In genomic region chr7:106447318-106447847, GRCh38 we compare ENCODE assay signal across 17 cellular contexts.
DNase-seq lines count a peak whose midpoint lies in the region; ATAC-seq, FAIRE-seq and TF ChIP-seq lines count a peak whose summit lies in the region.
"Had no signal": no experiment of that assay in that cellular context is flagged by ENCODE, and none has a peak within 500 bp of the region (broad histone marks: within the 10 kb centered on the region; RNA-seq: fewer than 3 reads in every experiment).

No MANE protein-coding gene starts in this region.

- H3K27me3 ChIP-seq in K562 (ENCODE audit: control insufficient read depth in 2 of 2, insufficient read depth in 2 of 2, low read length in 2 of 2) (no peaks in the 10 kb centered on the region), neutrophil (no peaks in the 10 kb centered on the region)

- H3K9me3 ChIP-seq in A549 (peaks cover 14% of the 10 kb centered on the region; the same call in 1 of the 3 replicates), K562 (replicated peaks; ENCODE audit: control insufficient read depth, insufficient read depth, low read depth, low read length) (peaks cover 4% of the 10 kb centered on the region; the same call in 1 of the 2 replicates), neutrophil (no peaks in the 10 kb centered on the region)
- H3K9me3 ChIP-seq: Caco-2 had no signal

- BruUV-seq in Calu3 (replicated peaks; lab: Mats Ljungman, UMichigan) (no TSS peak), K562 (replicated peaks; lab: Mats Ljungman, UMichigan) (no TSS peak)

- H2AFZ ChIP-seq in K562 (ENCODE audit: low read depth, low read length), result peak overlapping the region; percentile 98
- H2AFZ ChIP-seq: GM23338 had no signal

- FAIRE-seq in A549 (lab: Jason Lieb, UNC) (no peak), K562 (lab: Jason Lieb, UNC) (no peak), GM12891 (lab: Jason Lieb, UNC) (no peak)
- FAIRE-seq: A204.1, H54 had no signal

- no peak for TF ChIP-seq EP300 in A549 (IDR thresholded peaks at IDR 0.05)
- no peak for TF ChIP-seq EP300 in K562 (IDR thresholded peaks at IDR 0.05; ENCODE audit: low read length)

- H3K27me3 Mint-ChIP-seq in Calu3 (ENCODE audit: unreplicated experiment), result no peaks in the 10 kb centered on the region

- H3K27ac ChIP-seq in A549, result peak overlapping the region; percentile 85 to 90
- H3K27ac ChIP-seq in K562 (ENCODE audit: extremely low read depth, low read depth, low read length), result peak overlapping the region; percentile 42
- H3K27ac ChIP-seq in neutrophil, result peak overlapping the region; percentile 18

- H3K9me3 Mint-ChIP-seq in Calu3 (ENCODE audit: low read depth, unreplicated experiment), result peaks cover 6% of the 10 kb centered on the region

- H3K9me1 ChIP-seq in K562 (ENCODE audit: control insufficient read depth, insufficient read depth, low read length), result no peaks in the 10 kb centered on the region

- DNase-seq in A549 (ENCODE audit: low read depth in 1 of 2, low spot score in 1 of 2) (no peak), Calu3 (no peak), K562 (ENCODE audit: extremely low read depth in 1 of 4, low spot score in 3 of 4) (peak in 2 of 4 experiments; percentile 48 to 69), OCI-M1 (lab: John Stamatoyannopoulos, UW) (no peak), GM12891 (ENCODE audit: insufficient read length, low spot score) (no peak), GM13976 (ENCODE audit: low spot score) (no peak)
- DNase-seq: AML-193; Caco-2; CD4-positive, alpha-beta T cell; DMS153; DMS79; GDM1; HCEC 1CT had no signal

- in situ Hi-C loops in K562 (cut with MboI), result no loop called here
- in situ Hi-C loops in GM13976 (cut with MboI; ENCODE audit: low sequenced_read_pairs, unreplicated experiment), result no loop called here

- intact Hi-C loops in Calu3 (cut with micrococcal nuclease; ENCODE audit: unreplicated experiment), result no loop called here
- intact Hi-C loops in K562 (cut with micrococcal nuclease), result no loop called here

- H3K4me3 Mint-ChIP-seq in Calu3 (ENCODE audit: low read depth, unreplicated experiment), result no peak overlapping the region
- H3K4me3 Mint-ChIP-seq: CD4-positive, alpha-beta T cell; GM23338 had no signal

- peak overlapping the region; percentile 11 to 12; a peak in 3 of 4 replicates for H3K9ac ChIP-seq in K562 (ENCODE audit: insufficient read depth in 1 of 2, low read depth in 2 of 2, low read length in 2 of 2)

- H3K36me3 Mint-ChIP-seq in Calu3 (ENCODE audit: insufficient read depth, unreplicated experiment), result no peaks in the 10 kb centered on the region

- TF ChIP-seq RAD21 in A549 (conservative IDR thresholded peaks at IDR 0.05 in 1 of 2, IDR thresholded peaks at IDR 0.05 in 1 of 2), result no peak
- TF ChIP-seq RAD21 in K562 (CRISPR knock-in tag; conservative IDR thresholded peaks at IDR 0.05 in 1 of 2, IDR thresholded peaks at IDR 0.05 in 1 of 2), result no peak

- H3K79me2 ChIP-seq in K562 (ENCODE audit: control insufficient read depth, insufficient read depth, low read length), result no peaks in the 10 kb centered on the region

- H3K4me3 ChIP-seq in A549, result no peak overlapping the region
- H3K4me3 ChIP-seq in K562, result no peak overlapping the region
- H3K4me3 ChIP-seq in neutrophil (ENCODE audit: low read depth in 1 of 2, low read length in 1 of 2), result no peak overlapping the region
- H3K4me3 ChIP-seq: GM23338 had no signal

- peaks cover 30% of the 10 kb centered on the region for H3K4me1 ChIP-seq in A549
- H3K4me1 ChIP-seq in K562 (replicated peaks in 1 of 2; ENCODE audit: control insufficient read depth in 2 of 2, insufficient read depth in 2 of 2, low read length in 2 of 2), result peaks cover 13 to 32% of the 10 kb centered on the region in 2 experiments; a peak in 4 of 5 replicates
- H3K4me1 ChIP-seq in neutrophil (ENCODE audit: control insufficient read depth in 1 of 2, insufficient read depth in 1 of 2, low read depth in 1 of 2, low read length in 1 of 2), result peaks cover 23 to 28% of the 10 kb centered on the region in 2 experiments

- H3K36me3 ChIP-seq in K562 (ENCODE audit: control insufficient read depth, insufficient read depth, low read length) (no peaks in the 10 kb centered on the region), neutrophil (no peaks in the 10 kb centered on the region)

- CTCF ChIA-PET in A549 (lab: Yijun Ruan, JAX), result interaction anchor here (0.7 to 5.6 kb wide), 3 partner anchors 16 to 289 kb away, joined by 3 to 39 read pairs (median 16); no protein-coding TSS in a partner anchor
- CTCF ChIA-PET in Calu3 (lab: Charles Lee), result no interaction called here
- CTCF ChIA-PET in K562 (lab: Yijun Ruan, JAX; ENCODE audit: low intra/inter-chr PET ratio), result no interaction called here

- no peaks in the 10 kb centered on the region for H3K4me1 Mint-ChIP-seq in Calu3 (ENCODE audit: low read depth, unreplicated experiment)
- H3K4me1 Mint-ChIP-seq: GM23338 had no signal

- 95% methylated on average over 3 of the region's 3 CpGs for WGBS in A549 (ENCODE audit: missing lambda C conversion rate)
- WGBS in K562 (ENCODE audit: insufficient coverage, low coverage, missing lambda C conversion rate), result 25% methylated on average over 3 of the region's 3 CpGs

- no peak for TF ChIP-seq POLR2A in A549 (IDR thresholded peaks at IDR 0.05; ENCODE audit: low read length)
- TF ChIP-seq POLR2A in K562 (conservative IDR thresholded peaks at IDR 0.05), result no peak
- no peak for TF ChIP-seq POLR2A in GM12891 (IDR thresholded peaks at IDR 0.05; ENCODE audit: low read depth, low read length)

- H3K4me2 ChIP-seq in A549 (no peak overlapping the region), K562 (ENCODE audit: insufficient read depth, low read length) (peak overlapping the region; percentile 42)
- H3K4me2 ChIP-seq: GM23338 had no signal

- TF ChIP-seq CTCF in A549 (IDR thresholded peaks at IDR 0.05) (no peak), Calu3 (IDR thresholded peaks at IDR 0.05; ENCODE audit: unreplicated experiment) (no peak), K562 (IDR thresholded peaks at IDR 0.05 in 2 of 3, conservative IDR thresholded peaks at IDR 0.05 in 1 of 3; ENCODE audit: insufficient read depth in 2 of 3, low read depth in 1 of 3, low read length in 3 of 3) (no peak), neutrophil (IDR thresholded peaks at IDR 0.05) (no peak), GM13976 (IDR thresholded peaks at IDR 0.05; ENCODE audit: borderline replicate concordance, control extremely low read depth, extremely low read depth, insufficient read depth, missing control alignments) (no peak)

- ATAC-seq in A549, result no peak
- peak; percentile 30; the same call in 2 of the 3 replicates for ATAC-seq in K562
- ATAC-seq: GM23338 had no signal

- H3K27ac Mint-ChIP-seq in Calu3 (ENCODE audit: unreplicated experiment), result peak overlapping the region; percentile 28
- H3K27ac Mint-ChIP-seq: CD4-positive, alpha-beta T cell; GM23338 had no signal

- POLR2A ChIA-PET in A549 (lab: Yijun Ruan, JAX) (interaction anchor here (3.3 kb wide), 1 partner anchor 162 kb away, joined by 20 read pairs; the partner anchor contains the start of gene NAMPT), K562 (lab: Yijun Ruan, JAX) (interaction anchor here (0.6 to 2.7 kb wide), 8 partner anchors 15 to 332 kb away, joined by 3 to 10 read pairs (median 4); partner anchors contain the start of gene NAMPT)

- no peaks in the 10 kb centered on the region for H4K20me1 ChIP-seq in K562 (replicated peaks; ENCODE audit: control insufficient read depth, insufficient read depth, low read length)

TF ChIP-seq in A549, 52 proteins besides CTCF, POLR2A, EP300 and RAD21:
- no peak for TF ChIP-seq ESRRA (IDR thresholded peaks at IDR 0.05; ENCODE audit: borderline replicate concordance, low read length)
- no peak for TF ChIP-seq BHLHE40 (IDR thresholded peaks at IDR 0.05; ENCODE audit: low read depth, low read length)
- no peak for TF ChIP-seq ZNF302 (CRISPR knock-in tag; IDR thresholded peaks at IDR 0.05)

TF ChIP-seq in K562, 482 proteins besides CTCF, POLR2A, EP300 and RAD21 (continues in another document):
- TF ChIP-seq SMARCA4 (IDR thresholded peaks at IDR 0.05), result 0 out of 2 replicates have a peak, but pooled peaks have one; percentile 21
- TF ChIP-seq, protein P1, sequence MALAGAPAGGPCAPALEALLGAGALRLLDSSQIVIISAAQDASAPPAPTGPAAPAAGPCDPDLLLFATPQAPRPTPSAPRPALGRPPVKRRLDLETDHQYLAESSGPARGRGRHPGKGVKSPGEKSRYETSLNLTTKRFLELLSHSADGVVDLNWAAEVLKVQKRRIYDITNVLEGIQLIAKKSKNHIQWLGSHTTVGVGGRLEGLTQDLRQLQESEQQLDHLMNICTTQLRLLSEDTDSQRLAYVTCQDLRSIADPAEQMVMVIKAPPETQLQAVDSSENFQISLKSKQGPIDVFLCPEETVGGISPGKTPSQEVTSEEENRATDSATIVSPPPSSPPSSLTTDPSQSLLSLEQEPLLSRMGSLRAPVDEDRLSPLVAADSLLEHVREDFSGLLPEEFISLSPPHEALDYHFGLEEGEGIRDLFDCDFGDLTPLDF (CRISPR knock-in tag; IDR thresholded peaks at IDR 0.05), result no peak; the same call in 1 of the 2 replicates
- 0 out of 4 replicates have a peak, but pooled peaks of 1 of the 2 experiments have one; percentile 15 for TF ChIP-seq TRIM24 (IDR thresholded peaks at IDR 0.05)
- 0 out of 2 replicates have a peak, but pooled peaks have one; percentile 24 for TF ChIP-seq NR2C2 (CRISPR knock-in tag; IDR thresholded peaks at IDR 0.05)
- no peak for TF ChIP-seq NR2C2 (tag; IDR thresholded peaks at IDR 0.05)
- no peak for TF ChIP-seq MYC (IDR thresholded peaks at IDR 0.05; ENCODE audit: low read depth, low read length)
- TF ChIP-seq MYC (CRISPR knock-in tag; IDR thresholded peaks at IDR 0.05; ENCODE audit: borderline replicate concordance, low read depth), result no peak

TF ChIP-seq in GM12891, 5 proteins besides CTCF, POLR2A, EP300 and RAD21:
- TF ChIP-seq SPI1 (IDR thresholded peaks at IDR 0.05; ENCODE audit: low read depth, low read length) (no peak), PAX5 (IDR thresholded peaks at IDR 0.05; ENCODE audit: insufficient read depth, low read length, severe bottlenecking) (no peak), POU2F2 (IDR thresholded peaks at IDR 0.05; ENCODE audit: low read depth, low read length) (no peak), TAF1 (IDR thresholded peaks at IDR 0.05; ENCODE audit: low read depth, low read length) (no peak), POLR2AphosphoS5 (IDR thresholded peaks at IDR 0.05; ENCODE audit: low read depth, low read length) (no peak)

Comparison
In these comparisons a context has a peak if more than half of its experiments do, and no peak if none do; other contexts are left out.
1. H3K27ac ChIP-seq: peak in every context shown above with its lines; median percentile 88 in A549; 42 in K562; 18 in neutrophil.